In genomic region chr12:97960225-97960624, GRCh38 we compare ENCODE assay signal across 16 cellular contexts.
"Had no signal": no experiment of that assay in that cellular context is flagged by ENCODE, and none has a peak within 500 bp of the region (broad histone marks: within the 10 kb centered on the region; RNA-seq: fewer than 3 reads in every experiment).

No MANE protein-coding gene starts in this region.

- H3K9me3 Mint-ChIP-seq: activated CD4-positive, alpha-beta memory T cell treated with anti-CD3 and anti-CD28 coated beads, Interleukin-2, amount 10 ng/mL, durations not matched to agents 7 days and 5 days had no signal

- H3K27ac Mint-ChIP-seq: activated CD4-positive, alpha-beta memory T cell treated with anti-CD3 and anti-CD28 coated beads, Interleukin-2, amount 10 ng/mL, durations not matched to agents 7 days and 5 days; activated naive CD8-positive, alpha-beta T cell treated with anti-CD3 and anti-CD28 coated beads, Interleukin-2, amount 10 ng/mL, durations not matched to agents 7 days and 5 days; activated T-cell treated with anti-CD3 and anti-CD28 coated beads, Interleukin-2, amount 50 U/mL, for 72 hours; activated T-helper 2 cell treated with anti-CD3 and anti-CD28 coated beads, Interferon-gamma antibody, Interleukin-2, Interleukin-4, amounts not matched to agents 10 μg/mL and 5 μg/mL and 100 μg/mL, durations not matched to agents 14 hours and 24 hours and 36 hours; T-cell had no signal

- H3K9me3 ChIP-seq: adrenal gland had no signal

- H3K36me3 Mint-ChIP-seq: activated naive CD8-positive, alpha-beta T cell treated with anti-CD3 and anti-CD28 coated beads, Interleukin-2, amount 10 ng/mL, durations not matched to agents 7 days and 5 days; T-cell had no signal

- H3K4me1 ChIP-seq: adrenal gland had no signal

- H3K36me3 ChIP-seq: adrenal gland had no signal

- H3K27me3 ChIP-seq: adrenal gland had no signal

- ATAC-seq: T-cell had no signal

- H3K27ac ChIP-seq: adrenal gland, SK-N-MC had no signal

- H3K4me1 Mint-ChIP-seq: activated CD4-positive, alpha-beta memory T cell treated with anti-CD3 and anti-CD28 coated beads, Interleukin-2, amount 10 ng/mL, durations not matched to agents 7 days and 5 days; activated naive CD8-positive, alpha-beta T cell treated with anti-CD3 and anti-CD28 coated beads, Interleukin-2, amount 10 ng/mL, durations not matched to agents 7 days and 5 days; T-cell had no signal

- H3K4me3 Mint-ChIP-seq: activated CD4-positive, alpha-beta memory T cell treated with anti-CD3 and anti-CD28 coated beads, Interleukin-2, amount 10 ng/mL, durations not matched to agents 7 days and 5 days; activated naive CD8-positive, alpha-beta T cell treated with anti-CD3 and anti-CD28 coated beads, Interleukin-2, amount 10 ng/mL, durations not matched to agents 7 days and 5 days; activated T-cell treated with anti-CD3 and anti-CD28 coated beads, Interleukin-2, amount 50 U/mL, for 72 hours; T-cell had no signal

- H3K4me3 ChIP-seq: adrenal gland, SK-N-MC had no signal

- DNase-seq: activated CD4-positive, alpha-beta memory T cell treated with anti-CD3 and anti-CD28 coated beads, Interleukin-2, amount 10 ng/mL, durations not matched to agents 7 days and 5 days; activated CD4-positive, alpha-beta T cell treated with anti-CD3 and anti-CD28 coated beads, Interleukin-2, amount 50 U/mL, for 1 hour; activated CD4-positive, CD25-positive, alpha-beta regulatory T cell; activated CD8-positive, alpha-beta memory T cell treated with anti-CD3 and anti-CD28 coated beads, Interleukin-2, amount 50 U/mL, for 4 hours; activated naive CD4-positive, alpha-beta T cell treated with anti-CD3 and anti-CD28 coated beads, Interleukin-2, amount 50 U/mL, for 16 hours; activated naive CD8-positive, alpha-beta T cell treated with anti-CD3 and anti-CD28 coated beads, Interleukin-2, amount 10 ng/mL, durations not matched to agents 7 days and 5 days; cerebellar nuclear complex; NCI-H1436; NCI-H510A; SIG-M5; T-cell; T1000 had no signal

- H3K27me3 Mint-ChIP-seq: activated CD4-positive, alpha-beta memory T cell treated with anti-CD3 and anti-CD28 coated beads, Interleukin-2, amount 10 ng/mL, durations not matched to agents 7 days and 5 days; activated naive CD8-positive, alpha-beta T cell treated with anti-CD3 and anti-CD28 coated beads, Interleukin-2, amount 10 ng/mL, durations not matched to agents 7 days and 5 days; T-cell had no signal
